In the genomic region with DNA sequence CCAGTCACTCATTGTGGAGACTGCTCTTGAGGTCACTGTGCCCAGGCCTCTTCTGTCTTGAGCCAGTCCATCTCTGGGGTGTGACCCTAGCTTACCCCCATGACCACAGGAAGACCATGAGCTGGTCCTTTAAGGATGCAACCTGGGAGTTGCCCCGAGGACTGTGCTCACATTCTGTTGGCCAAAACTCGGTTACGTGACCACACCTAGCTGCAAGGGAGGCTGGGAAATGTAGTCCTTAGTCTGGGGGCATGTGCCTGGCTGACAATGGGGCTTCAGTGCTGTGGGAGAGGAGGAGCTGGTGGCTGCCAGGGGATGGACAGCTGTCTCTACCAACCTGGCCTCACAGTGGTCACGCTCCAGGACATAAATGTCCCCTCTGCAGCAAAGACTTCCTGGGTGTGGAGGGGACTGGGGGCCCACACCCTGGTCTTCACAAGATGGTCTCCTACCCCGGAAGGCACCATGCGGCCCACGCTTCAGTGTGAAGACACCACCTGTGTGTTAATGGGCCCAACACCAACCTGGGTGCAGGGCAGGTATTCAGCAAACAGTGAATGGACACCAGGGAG, we compare ENCODE assay signal across 13 cellular contexts. TPM values are rescaled to one million over a fixed set of nuclear protein-coding genes. Genes with fewer than 3 reads are reported as not detected.
DNase-seq lines count a peak whose midpoint lies in the region; ATAC-seq, FAIRE-seq and TF ChIP-seq lines count a peak whose summit lies in the region.
"Had no signal": no experiment of that assay in that cellular context is flagged by ENCODE, and none has a peak within 500 bp of the region (broad histone marks: within the 10 kb centered on the region; RNA-seq: fewer than 3 reads in every experiment).

No MANE protein-coding gene starts in this region.

- no peak overlapping the region for H3K27ac ChIP-seq in small intestine (ENCODE audit: low read depth in 1 of 2, low read length in 1 of 2)
- H3K27ac ChIP-seq: BLaER1 treated with 17β-estradiol and CSF1 and Interleukin-3, amounts not matched to agents 10 nM and 100 nM had no signal

- H3K36me3 ChIP-seq in small intestine (ENCODE audit: control insufficient read depth in 2 of 2, insufficient read depth in 2 of 2, low read length in 2 of 2): no peaks in the 10 kb centered on the region
- H3K36me3 ChIP-seq: BLaER1 treated with 17β-estradiol and CSF1 and Interleukin-3, amounts not matched to agents 10 nM and 100 nM had no signal

- no peaks in the 10 kb centered on the region for H3K9me3 ChIP-seq in small intestine (ENCODE audit: control insufficient read depth, low read depth)

- DNase-seq in stimulated activated CD4-positive, alpha-beta T cell treated with anti-CD3 and anti-CD28 coated beads, Interleukin-15, amount 100 ng/mL, for 24 hours: peak; percentile 15
- no peak for DNase-seq in stimulated activated CD4-positive, alpha-beta T cell treated with anti-CD3 and anti-CD28 coated beads, Interleukin-2, amount 100 ng/mL, for 24 hours
- peak; percentile 43 for DNase-seq in NCI-H226
- DNase-seq in choroid plexus epithelial cell (ENCODE audit: low read depth): peak; percentile 8
- DNase-seq in small intestine: no peak
- no peak for DNase-seq in endothelial cell (ENCODE audit: low spot score)
- DNase-seq: nephron progenitor cell; stimulated activated CD4-positive, alpha-beta T cell treated with anti-CD3 and anti-CD28 coated beads, Interleukin-12 subunit alpha, Interleukin-12 subunit beta, amount 100 ng/mL, for 4 hours had no signal

- no peak overlapping the region for H3K27ac Mint-ChIP-seq in endothelial cell (ENCODE audit: unreplicated experiment)
- H3K27ac Mint-ChIP-seq: stimulated activated naive CD8-positive, alpha-beta T cell treated with anti-CD3 and anti-CD28 coated beads, Interleukin-15, Interleukin-2, amounts not matched to agents 100 ng/mL and 50 ng/mL, for 24 hours had no signal

- no peaks in the 10 kb centered on the region for H3K9me3 Mint-ChIP-seq in endothelial cell (ENCODE audit: unreplicated experiment)
- H3K9me3 Mint-ChIP-seq: stimulated activated naive CD8-positive, alpha-beta T cell treated with anti-CD3 and anti-CD28 coated beads, Interleukin-15, Interleukin-2, amounts not matched to agents 100 ng/mL and 50 ng/mL, for 24 hours had no signal

- ATAC-seq in HG02840 (IDR thresholded peaks at IDR 0.05; ENCODE audit: low FRiP score, unreplicated experiment) (no peak), GM19035 (IDR thresholded peaks at IDR 0.05; ENCODE audit: unreplicated experiment) (no peak)

- no peak for FAIRE-seq in small intestine (lab: Jason Lieb, UNC)
- FAIRE-seq: endometrium had no signal

- H3K27me3 Mint-ChIP-seq in endothelial cell (ENCODE audit: unreplicated experiment): peaks cover 7% of the 10 kb centered on the region
- H3K27me3 Mint-ChIP-seq: stimulated activated naive CD8-positive, alpha-beta T cell treated with anti-CD3 and anti-CD28 coated beads, Interleukin-15, Interleukin-2, amounts not matched to agents 100 ng/mL and 50 ng/mL, for 24 hours had no signal

- TF ChIP-seq CTCF in choroid plexus epithelial cell (conservative IDR thresholded peaks at IDR 0.05; ENCODE audit: low read depth, low read length) (no peak), endothelial cell (IDR thresholded peaks at IDR 0.05; ENCODE audit: unreplicated experiment) (no peak)

- H3K4me3 ChIP-seq in choroid plexus epithelial cell (ENCODE audit: low read depth, low read length): no peak overlapping the region
- no peak overlapping the region for H3K4me3 ChIP-seq in small intestine (ENCODE audit: low read depth in 1 of 2, low read length in 2 of 2)
- H3K4me3 ChIP-seq: BLaER1 treated with 17β-estradiol and CSF1 and Interleukin-3, amounts not matched to agents 10 nM and 100 nM had no signal

- no peaks in the 10 kb centered on the region for H3K4me1 Mint-ChIP-seq in endothelial cell (ENCODE audit: unreplicated experiment)

- H3K27me3 ChIP-seq in small intestine (ENCODE audit: control insufficient read depth in 2 of 2, insufficient read depth in 2 of 2, low read length in 2 of 2): peaks cover 0 to 3% of the 10 kb centered on the region in 2 donors

- H3K4me3 Mint-ChIP-seq in endothelial cell (ENCODE audit: unreplicated experiment): no peak overlapping the region
- H3K4me3 Mint-ChIP-seq: nephron progenitor cell; stimulated activated naive CD8-positive, alpha-beta T cell treated with anti-CD3 and anti-CD28 coated beads, Interleukin-15, Interleukin-2, amounts not matched to agents 100 ng/mL and 50 ng/mL, for 24 hours had no signal

- H3K36me3 Mint-ChIP-seq in endothelial cell (ENCODE audit: low read depth, unreplicated experiment): no peaks in the 10 kb centered on the region

- no peaks in the 10 kb centered on the region for H3K4me1 ChIP-seq in small intestine (ENCODE audit: control insufficient read depth in 2 of 2, insufficient read depth in 1 of 2, low read depth in 1 of 2, low read length in 1 of 2)

- 66 to 70% (median 68%) methylated on average over 7 of the region's 7 CpGs for WGBS in small intestine, 3 donors

RNA-seq across cellular contexts. Expression of a gene that starts 55.4 kb away (rescaled TPM):
- 1 to 10 TPM in 1 of 3 donors, not detected in 2; 2.4 TPM for polyA plus RNA-seq in small intestine
- total RNA-seq in endothelial cell (ENCODE audit: unreplicated experiment): 19.1 TPM

Comparison
In these comparisons a context has a peak if more than half of its experiments do, and no peak if none do; other contexts are left out.
1. DNase-seq: peak in stimulated activated CD4-positive, alpha-beta T cell treated with anti-CD3 and anti-CD28 coated beads, Interleukin-15, amount 100 ng/mL, for 24 hours (single experiment), NCI-H226 (single experiment) and choroid plexus epithelial cell (single experiment); none in stimulated activated CD4-positive, alpha-beta T cell treated with anti-CD3 and anti-CD28 coated beads, Interleukin-2, amount 100 ng/mL, for 24 hours (0 of 2), small intestine (single experiment) and endothelial cell (single experiment).